1 cellular context compared by ENCODE assay signal in genomic region chr6:6656287-6656686, GRCh38.
TF ChIP-seq lines count a peak whose summit lies in the region.

No MANE protein-coding gene starts in this region.

TF ChIP-seq in SK-N-SH treated with all-trans-retinoic acid at 6 μM for 48 hours, 23 proteins besides CTCF, POLR2A, EP300 and RAD21 (continued from another document):
- TF ChIP-seq ZFP30 (CRISPR knock-in tag; IDR thresholded peaks at IDR 0.05): no peak
- TF ChIP-seq TOX (CRISPR knock-in tag; IDR thresholded peaks at IDR 0.05; ENCODE audit: borderline replicate concordance): no peak
